ENCODE assay signal across 9 cellular contexts in the genomic region with DNA sequence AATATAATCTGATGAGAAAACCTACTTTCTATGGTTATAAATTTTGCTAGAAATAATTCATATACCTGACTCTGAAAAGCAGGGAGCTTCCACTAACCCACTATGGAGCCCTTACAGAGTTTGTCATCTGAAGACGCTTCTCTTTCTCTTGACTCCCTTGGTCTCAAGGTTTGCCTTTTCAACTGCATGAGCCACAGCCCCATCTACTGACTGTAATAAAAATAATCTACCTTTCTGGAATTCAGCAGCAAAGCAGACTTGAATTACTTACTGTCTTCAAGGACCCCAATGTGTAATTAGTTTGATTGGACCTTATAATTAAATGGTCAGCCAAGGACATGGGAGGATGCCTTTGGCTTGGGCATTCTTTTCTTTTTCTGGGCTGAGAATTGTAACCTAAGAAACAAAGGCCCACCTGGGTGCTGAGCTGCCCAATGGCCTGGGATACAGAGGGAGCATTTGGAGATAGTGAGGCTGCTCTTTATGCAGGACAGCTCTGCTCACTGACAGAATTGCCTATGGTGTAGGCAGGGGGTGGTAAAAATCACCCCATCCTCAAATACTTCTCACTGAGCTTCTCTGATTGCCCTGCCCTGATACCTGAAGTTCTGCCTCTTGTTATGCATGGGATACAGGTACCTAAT.
DNase-seq lines count a peak whose midpoint lies in the region; ATAC-seq, FAIRE-seq and TF ChIP-seq lines count a peak whose summit lies in the region.
"Had no signal": no experiment of that assay in that cellular context is flagged by ENCODE, and none has a peak within 500 bp of the region (broad histone marks: within the 10 kb centered on the region; RNA-seq: fewer than 3 reads in every experiment).

No MANE protein-coding gene starts in this region.

- H3K9me3 ChIP-seq in K562 (replicated peaks; ENCODE audit: control insufficient read depth, insufficient read depth, low read depth, low read length) (no peaks in the 10 kb centered on the region), right lobe of liver (no peaks in the 10 kb centered on the region)
- H3K9me3 ChIP-seq: transverse colon had no signal

- no peaks in the 10 kb centered on the region for H3K36me3 ChIP-seq in K562 (ENCODE audit: control insufficient read depth, insufficient read depth, low read length)
- no peaks in the 10 kb centered on the region for H3K36me3 ChIP-seq in right lobe of liver
- H3K36me3 ChIP-seq: transverse colon had no signal

- H3K4me1 ChIP-seq in K562 (replicated peaks in 1 of 2; ENCODE audit: control insufficient read depth in 2 of 2, insufficient read depth in 2 of 2, low read length in 2 of 2) (no peaks in the 10 kb centered on the region; a peak in 1 of 5 replicates), right lobe of liver (no peaks in the 10 kb centered on the region)
- H3K4me1 ChIP-seq: transverse colon had no signal

- no peaks in the 10 kb centered on the region for H3K9me1 ChIP-seq in K562 (ENCODE audit: control insufficient read depth, insufficient read depth, low read length)

- no peak overlapping the region for H3K4me2 ChIP-seq in K562 (ENCODE audit: insufficient read depth, low read length)

- no peak overlapping the region for H3K9ac ChIP-seq in K562 (ENCODE audit: insufficient read depth in 1 of 2, low read depth in 2 of 2, low read length in 2 of 2)

- TF ChIP-seq RAD21 in K562 (CRISPR knock-in tag; conservative IDR thresholded peaks at IDR 0.05 in 1 of 2, IDR thresholded peaks at IDR 0.05 in 1 of 2) = peak; percentile 57 to 64

- DNase-seq in DMS53 treated with DMSO at 0.1 percent for 48 hours (lab: John Stamatoyannopoulos, UW; ENCODE audit: unreplicated experiment) (peak; percentile 0), NCI-H1694 (lab: John Stamatoyannopoulos, UW) (peak; percentile 39), K562 (ENCODE audit: extremely low read depth in 1 of 4, low spot score in 3 of 4) (peak in 1 of 4 experiments; percentile 7), right lobe of liver (no peak)
- no peak for DNase-seq in stimulated activated naive CD4-positive, alpha-beta T cell (lab: John Stamatoyannopoulos, UW)
- no peak for DNase-seq in effector CD8-positive, alpha-beta T cell (lab: John Stamatoyannopoulos, UW)
- DNase-seq: transverse colon had no signal

- peaks cover 0 to 11% of the 10 kb centered on the region in 2 experiments; a peak in 2 of 5 replicates for H3K27me3 ChIP-seq in K562 (ENCODE audit: control insufficient read depth in 2 of 2, insufficient read depth in 2 of 2, low read length in 2 of 2)
- H3K27me3 ChIP-seq in right lobe of liver = no peaks in the 10 kb centered on the region
- H3K27me3 ChIP-seq: transverse colon had no signal

- TF ChIP-seq POLR2A in K562 (conservative IDR thresholded peaks at IDR 0.05) = no peak
- TF ChIP-seq POLR2A in right lobe of liver (IDR thresholded peaks at IDR 0.05) = no peak

- peak; percentile 10 to 43 (median 26); a peak in 2 of 6 replicates for TF ChIP-seq CTCF in K562 (IDR thresholded peaks at IDR 0.05 in 2 of 3, conservative IDR thresholded peaks at IDR 0.05 in 1 of 3; ENCODE audit: insufficient read depth in 2 of 3, low read depth in 1 of 3, low read length in 3 of 3)
- peak in 3 of 4 donors; percentile 32 to 51 (median 37) for TF ChIP-seq CTCF in right lobe of liver (IDR thresholded peaks at IDR 0.05)

- ATAC-seq in K562 (peak; percentile 39; the same call in 1 of the 3 replicates), right lobe of liver (peak in 1 of 4 donors; percentile 44), GM18870 (IDR thresholded peaks at IDR 0.05; ENCODE audit: unreplicated experiment) (no peak), HG03469 (IDR thresholded peaks at IDR 0.05; ENCODE audit: unreplicated experiment) (no peak)

- intact Hi-C loops in K562 (cut with micrococcal nuclease) (no loop called here), right lobe of liver (cut with DNase I) (no loop called here)

- H2AFZ ChIP-seq in K562 (ENCODE audit: low read depth, low read length) = no peak overlapping the region

- CTCF ChIA-PET in K562 (lab: Yijun Ruan, JAX; ENCODE audit: low intra/inter-chr PET ratio) = interaction anchor here (1.3 kb wide), 1 partner anchor 370 kb away, joined by 8 read pairs; no protein-coding TSS in a partner anchor

- H3K27ac ChIP-seq in K562 (ENCODE audit: extremely low read depth, low read depth, low read length) (no peak overlapping the region), right lobe of liver (no peak overlapping the region)
- H3K27ac ChIP-seq: transverse colon had no signal

- peak; percentile 48 for FAIRE-seq in K562 (lab: Jason Lieb, UNC)

- WGBS in K562 (ENCODE audit: insufficient coverage, low coverage, missing lambda C conversion rate) = 0% methylated on average over 1 of the region's 1 CpG
- WGBS in right lobe of liver (ENCODE audit: insufficient coverage, low coverage, low lambda C conversion rate, missing lambda C conversion rate) = 48% methylated on average over 1 of the region's 1 CpG

- no peak overlapping the region for H3K4me3 ChIP-seq in K562
- H3K4me3 ChIP-seq in right lobe of liver = no peak overlapping the region
- H3K4me3 ChIP-seq: transverse colon had no signal

- in situ Hi-C loops in K562 (cut with MboI) = no loop called here

- no peaks in the 10 kb centered on the region for H3K79me2 ChIP-seq in K562 (ENCODE audit: control insufficient read depth, insufficient read depth, low read length)

- BruUV-seq in K562 (replicated peaks; lab: Mats Ljungman, UMichigan) = no TSS peak

- no peaks in the 10 kb centered on the region for H4K20me1 ChIP-seq in K562 (replicated peaks; ENCODE audit: control insufficient read depth, insufficient read depth, low read length)

- POLR2A ChIA-PET in K562 (lab: Yijun Ruan, JAX) = no interaction called here

- TF ChIP-seq EP300 in K562 (IDR thresholded peaks at IDR 0.05; ENCODE audit: low read length) = no peak

TF ChIP-seq in K562, 482 proteins besides CTCF, POLR2A, EP300 and RAD21:
- TF ChIP-seq MTA3 (IDR thresholded peaks at IDR 0.05; ENCODE audit: borderline replicate concordance) (no peak), CHD4 (IDR thresholded peaks at IDR 0.05; ENCODE audit: insufficient read depth, insufficient replicate concordance, low read depth, low read length, poor library complexity, severe bottlenecking) (no peak), NRF1 (conservative IDR thresholded peaks at IDR 0.05 in 1 of 2, IDR thresholded peaks at IDR 0.05 in 1 of 2) (no peak), SP1 (CRISPR knock-in tag; IDR thresholded peaks at IDR 0.05) (no peak), HMG20B (CRISPR knock-in tag; IDR thresholded peaks at IDR 0.05) (no peak), ZNF780A (CRISPR knock-in tag; IDR thresholded peaks at IDR 0.05) (no peak), BDP1 (IDR thresholded peaks at IDR 0.05; ENCODE audit: insufficient read depth, insufficient read length) (no peak), SAFB (IDR thresholded peaks at IDR 0.05; ENCODE audit: borderline replicate concordance, low read depth, low read length) (no peak), ZNF717 (CRISPR knock-in tag; IDR thresholded peaks at IDR 0.05) (no peak), SNRNP70 (optimal IDR thresholded peaks at IDR 0.05; ENCODE audit: low read depth, low read length) (no peak), TARDBP (IDR thresholded peaks at IDR 0.05) (no peak), FOXA3 (CRISPR knock-in tag; conservative IDR thresholded peaks at IDR 0.05 in 1 of 2, IDR thresholded peaks at IDR 0.05 in 1 of 2) (no peak), GABPB1 (CRISPR knock-in tag; IDR thresholded peaks at IDR 0.05) (no peak), NFIC (IDR thresholded peaks at IDR 0.05) (no peak), ARID2 (IDR thresholded peaks at IDR 0.05) (no peak), ZNF232 (CRISPR knock-in tag; IDR thresholded peaks at IDR 0.05) (no peak)
- TF ChIP-seq, protein P1, sequence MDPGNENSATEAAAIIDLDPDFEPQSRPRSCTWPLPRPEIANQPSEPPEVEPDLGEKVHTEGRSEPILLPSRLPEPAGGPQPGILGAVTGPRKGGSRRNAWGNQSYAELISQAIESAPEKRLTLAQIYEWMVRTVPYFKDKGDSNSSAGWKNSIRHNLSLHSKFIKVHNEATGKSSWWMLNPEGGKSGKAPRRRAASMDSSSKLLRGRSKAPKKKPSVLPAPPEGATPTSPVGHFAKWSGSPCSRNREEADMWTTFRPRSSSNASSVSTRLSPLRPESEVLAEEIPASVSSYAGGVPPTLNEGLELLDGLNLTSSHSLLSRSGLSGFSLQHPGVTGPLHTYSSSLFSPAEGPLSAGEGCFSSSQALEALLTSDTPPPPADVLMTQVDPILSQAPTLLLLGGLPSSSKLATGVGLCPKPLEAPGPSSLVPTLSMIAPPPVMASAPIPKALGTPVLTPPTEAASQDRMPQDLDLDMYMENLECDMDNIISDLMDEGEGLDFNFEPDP (CRISPR knock-in tag; IDR thresholded peaks at IDR 0.05) = no peak

Comparison
In these comparisons a context has a peak if more than half of its experiments do, and no peak if none do; other contexts are left out.
1. DNase-seq: peak in DMS53 treated with DMSO at 0.1 percent for 48 hours (single experiment) and NCI-H1694 (single experiment); none in right lobe of liver (0 of 3), stimulated activated naive CD4-positive, alpha-beta T cell (0 of 6) and effector CD8-positive, alpha-beta T cell (single experiment).